Comparison of ENCODE assay signal across 25 cellular contexts in genomic region chr1:36760081-36760480, GRCh38.
"Had no signal": no experiment of that assay in that cellular context is flagged by ENCODE, and none has a peak within 500 bp of the region (broad histone marks: within the 10 kb centered on the region; RNA-seq: fewer than 3 reads in every experiment).

No MANE protein-coding gene starts in this region.

- ATAC-seq: left ventricle myocardium superior; naive thymus-derived CD8-positive, alpha-beta T cell; right cardiac atrium had no signal

- H3K79me2 ChIP-seq: parathyroid adenoma had no signal

- H3K9me3 ChIP-seq: esophagus squamous epithelium, prostate gland, thyroid gland, vagina had no signal

- H3K27ac ChIP-seq: esophagus squamous epithelium, parathyroid adenoma, prostate gland, skin epidermis, stomach, thyroid gland, vagina had no signal

- H3K27me3 ChIP-seq: thyroid gland, vagina had no signal

- H3K4me1 ChIP-seq: esophagus squamous epithelium, parathyroid adenoma, prostate gland, stomach, thyroid gland, vagina had no signal

- H3K9ac ChIP-seq: parathyroid adenoma had no signal

- DNase-seq: caudate nucleus; cerebellar nuclear complex; effector CD8-positive, alpha-beta T cell; erythroblast; esophagus squamous epithelium; foreskin melanocyte; hypothalamus; immature natural killer cell; left ventricle myocardium superior; naive thymus-derived CD8-positive, alpha-beta T cell; right cardiac atrium; stimulated activated CD4-positive, alpha-beta T cell treated with anti-CD3 and anti-CD28 coated beads, Interleukin-15, amount 100 ng/mL, for 24 hours; stimulated activated CD4-positive, alpha-beta T cell treated with anti-CD3 and anti-CD28 coated beads, Interleukin-4, amount 100 ng/mL, for 1 hour; stimulated activated CD8-positive, alpha-beta memory T cell treated with anti-CD3 and anti-CD28 coated beads, Interleukin-4, amount 100 ng/mL, for 48 hours; stimulated activated naive CD4-positive, alpha-beta T cell treated with Interleukin-2 at 50 U/mL for 16 hours; stomach; thyroid gland; trophoblast cell had no signal

- H3K36me3 ChIP-seq: esophagus squamous epithelium, prostate gland, stomach, thyroid gland, vagina had no signal

- H3K4me3 ChIP-seq: esophagus squamous epithelium, lung, prostate gland, skin epidermis, stomach, thyroid gland, vagina had no signal

- FAIRE-seq: colon, keratinocyte had no signal

- H2AFZ ChIP-seq: parathyroid adenoma had no signal
